In genomic region chr15:76139368-76140068, GRCh38 we compare ENCODE assay signal across 9 cellular contexts.
DNase-seq lines count a peak whose midpoint lies in the region; ATAC-seq, FAIRE-seq and TF ChIP-seq lines count a peak whose summit lies in the region.
"Had no signal": no experiment of that assay in that cellular context is flagged by ENCODE, and none has a peak within 500 bp of the region (broad histone marks: within the 10 kb centered on the region; RNA-seq: fewer than 3 reads in every experiment).

No MANE protein-coding gene starts in this region.

- no peaks in the 10 kb centered on the region for H3K9me3 ChIP-seq in Caco-2
- no peaks in the 10 kb centered on the region for H3K9me3 ChIP-seq in kidney (ENCODE audit: control insufficient read depth in 1 of 2, low read length in 2 of 2)

- H3K36me3 Mint-ChIP-seq in Caco-2 (ENCODE audit: insufficient read depth, unreplicated experiment) (no peaks in the 10 kb centered on the region), WTC11 (peaks cover 15% of the 10 kb centered on the region)
- H3K36me3 Mint-ChIP-seq: activated naive CD8-positive, alpha-beta T cell had no signal

- H3K27ac Mint-ChIP-seq in Caco-2 (ENCODE audit: unreplicated experiment) (no peak overlapping the region), WTC11 (no peak overlapping the region; the same call in 1 of the 2 replicates)
- H3K27ac Mint-ChIP-seq: activated naive CD8-positive, alpha-beta T cell had no signal

- no peak overlapping the region for H3K4me3 Mint-ChIP-seq in Caco-2 (ENCODE audit: unreplicated experiment)
- peak overlapping the region; percentile 13; the same call in 1 of the 2 replicates for H3K4me3 Mint-ChIP-seq in WTC11
- H3K4me3 Mint-ChIP-seq: activated naive CD8-positive, alpha-beta T cell had no signal

- CTCF ChIA-PET in Caco-2 (lab: Charles Lee) (interaction anchor here (0.6 to 3.2 kb wide), 17 partner anchors 9 to 1487 kb away, joined by 3 to 125 read pairs (median 5); partner anchors contain the start of gene TMEM266), WTC11 (lab: Charles Lee) (interaction anchor here (0.6 to 4.1 kb wide), 64 partner anchors 9 to 822 kb away, joined by 3 to 250 read pairs (median 5); partner anchors contain the start of genes ETFA, ISL2, NRG4 and TMEM266)

- peaks cover 1% of the 10 kb centered on the region; the same call in 1 of the 2 replicates for H3K27me3 ChIP-seq in Caco-2 (replicated peaks; ENCODE audit: control insufficient read depth, insufficient read depth, low read length)

- TF ChIP-seq CTCF in Caco-2 (IDR thresholded peaks at IDR 0.05; ENCODE audit: insufficient read depth in 1 of 2, low read depth in 1 of 2, low read length in 1 of 2, severe bottlenecking in 1 of 2, unreplicated experiment in 1 of 2): peak; percentile 78 to 90
- peak; percentile 93 for TF ChIP-seq CTCF in WTC11 (IDR thresholded peaks at IDR 0.05)
- TF ChIP-seq CTCF in cardiac fibroblast (IDR thresholded peaks at IDR 0.05; ENCODE audit: low read depth, low read length): peak; percentile 97
- peak; percentile 95 for TF ChIP-seq CTCF in kidney (IDR thresholded peaks at IDR 0.05; ENCODE audit: borderline replicate concordance, extremely low read depth, insufficient read depth)

- no peak for FAIRE-seq in kidney (lab: Jason Lieb, UNC)

- H3K36me3 ChIP-seq in Caco-2 (ENCODE audit: control insufficient read depth, insufficient read depth, low read length): no peaks in the 10 kb centered on the region
- H3K36me3 ChIP-seq in kidney (ENCODE audit: control insufficient read depth in 1 of 2, insufficient read depth in 2 of 2, low read length in 2 of 2): no peaks in the 10 kb centered on the region

- H3K4me1 Mint-ChIP-seq in Caco-2 (ENCODE audit: low read depth, unreplicated experiment) (peaks cover 4% of the 10 kb centered on the region), WTC11 (peaks cover 24% of the 10 kb centered on the region)

- intact Hi-C loops in Caco-2 (cut with micrococcal nuclease; ENCODE audit: unreplicated experiment) (loop anchor here (1.0 kb wide), 3 partner anchors 82 to 329 kb away; no protein-coding TSS in a partner anchor), kidney (cut with DNase I) (no loop called here)

- H3K27me3 Mint-ChIP-seq in Caco-2 (ENCODE audit: insufficient read depth, unreplicated experiment) (peaks cover 10% of the 10 kb centered on the region), WTC11 (ENCODE audit: low read depth) (no peaks in the 10 kb centered on the region; the same call in 1 of the 2 replicates)

- peak; percentile 94 for ATAC-seq in WTC11
- ATAC-seq in HG03460 (IDR thresholded peaks at IDR 0.05; ENCODE audit: unreplicated experiment): no peak

- no peaks in the 10 kb centered on the region for H3K4me1 ChIP-seq in Caco-2
- H3K4me1 ChIP-seq in kidney (ENCODE audit: control insufficient read depth in 1 of 2, insufficient read depth in 1 of 2, low read depth in 1 of 2, low read length in 2 of 2): peaks cover 0 to 6% of the 10 kb centered on the region in 2 donors

- no TSS peak for BruUV-seq in Caco-2 (replicated peaks; lab: Mats Ljungman, UMichigan)

- POLR2A ChIA-PET in Caco-2 (lab: Charles Lee): no interaction called here
- POLR2A ChIA-PET in WTC11 (lab: Charles Lee): interaction anchor here (0.6 to 1.9 kb wide), 6 partner anchors 24 to 329 kb away, joined by 3 to 7 read pairs (median 4); no protein-coding TSS in a partner anchor

- H3K4me3 ChIP-seq in Caco-2 (ENCODE audit: low read depth, low read length) (no peak overlapping the region), cardiac fibroblast (replicated peaks in 1 of 2; ENCODE audit: low read depth in 2 of 2, low read length in 2 of 2) (no peak overlapping the region), kidney (ENCODE audit: low read length in 2 of 2) (no peak overlapping the region)

- H3K9ac ChIP-seq in kidney (ENCODE audit: low read length in 2 of 2): no peak overlapping the region

- H3K9me3 Mint-ChIP-seq in Caco-2 (ENCODE audit: unreplicated experiment) (no peaks in the 10 kb centered on the region), WTC11 (no peaks in the 10 kb centered on the region)

- H3K27ac ChIP-seq in kidney (ENCODE audit: low read depth in 2 of 2, low read length in 2 of 2): no peak overlapping the region

- DNase-seq in Caco-2 (peak; percentile 71 to 78), H4 (ENCODE audit: low spot score) (peak; percentile 59), NCI-H1694 treated with DMSO at 0.1 percent for 48 hours (lab: John Stamatoyannopoulos, UW) (peak; percentile 56), WTC11 (ENCODE audit: low spot score) (peak; percentile 90), cardiac fibroblast (ENCODE audit: low read depth in 2 of 2) (peak; percentile 80 to 85), kidney (peak; percentile 74)
- DNase-seq in stimulated activated CD4-positive, alpha-beta T cell treated with anti-CD3 and anti-CD28 coated beads, Interleukin-2, amount 100 ng/mL, for 24 hours: peak; percentile 81 to 84

TF ChIP-seq in WTC11, 78 proteins besides CTCF, POLR2A, EP300 and RAD21:
- TF ChIP-seq CDX4 (CRISPR knock-in tag; IDR thresholded peaks at IDR 0.05; ENCODE audit: borderline replicate concordance) (no peak), ZNF317 (CRISPR knock-in tag; IDR thresholded peaks at IDR 0.05; ENCODE audit: borderline replicate concordance, low read depth) (no peak), ZNF423 (CRISPR knock-in tag; IDR thresholded peaks at IDR 0.05) (no peak), ZBTB21 (CRISPR knock-in tag; IDR thresholded peaks at IDR 0.05; ENCODE audit: borderline replicate concordance) (no peak), ZNF512 (CRISPR knock-in tag; IDR thresholded peaks at IDR 0.05; ENCODE audit: borderline replicate concordance) (no peak), ATF1 (CRISPR knock-in tag; IDR thresholded peaks at IDR 0.05) (no peak), ZNF121 (CRISPR knock-in tag; IDR thresholded peaks at IDR 0.05) (no peak), GABPB1 (CRISPR knock-in tag; IDR thresholded peaks at IDR 0.05) (no peak)
